In the genomic region with DNA sequence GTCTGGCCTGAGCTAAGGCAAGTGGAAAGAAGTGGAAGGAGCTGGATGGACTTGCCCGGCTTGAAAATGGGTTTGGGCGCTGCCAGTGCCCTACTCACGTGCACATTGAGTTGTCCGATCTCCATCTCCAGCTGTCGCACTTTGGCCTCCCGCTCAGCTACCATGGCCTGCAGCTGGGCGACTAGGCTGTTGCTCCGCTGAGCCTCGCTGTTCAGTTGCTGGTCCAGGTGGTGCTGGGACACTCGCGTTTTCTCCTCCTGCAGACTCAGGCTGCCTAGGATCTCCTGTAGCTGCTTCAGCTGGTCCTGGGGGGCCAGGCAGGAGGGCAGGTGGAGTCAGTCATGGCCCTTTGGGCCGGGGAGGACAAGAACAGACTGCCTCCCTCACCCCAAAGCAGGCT, we compare ENCODE assay signal across 22 cellular contexts. TPM values are rescaled to one million over a fixed set of nuclear protein-coding genes. Genes with fewer than 3 reads are reported as not detected.
"Had no signal": no experiment of that assay in that cellular context is flagged by ENCODE, and none has a peak within 500 bp of the region (broad histone marks: within the 10 kb centered on the region; RNA-seq: fewer than 3 reads in every experiment).

No MANE protein-coding gene starts in this region.

- H3K9me3 ChIP-seq: ascending aorta, breast epithelium, esophagus muscularis mucosa, pancreas, SK-N-SH, tibial artery, uterus had no signal

- H3K4me1 ChIP-seq: breast epithelium, pancreas, uterus had no signal

- H3K4me3 ChIP-seq: ascending aorta, breast epithelium, esophagus muscularis mucosa, hepatocyte, lung, neural progenitor cell, pancreas, tibial artery, uterus had no signal

- H3K27me3 ChIP-seq: ascending aorta, breast epithelium, esophagus muscularis mucosa, hepatocyte, neural progenitor cell, pancreas, tibial artery, uterus had no signal

- ATAC-seq: activated CD8-positive, alpha-beta T cell treated with anti-CD3 and anti-CD28 coated beads for 36 hours; activated naive CD8-positive, alpha-beta T cell treated with anti-CD3 and anti-CD28 coated beads, Interleukin-2, amount 50 U/mL, for 24 hours; pancreas; stimulated activated memory B cell treated with anti-CD40 and anti-IgM and Interleukin-4, amounts not matched to agents 10 μg/mL and 1 μg/mL and 100 μg/mL, for 72 hours had no signal

- DNase-seq: activated CD4-positive, CD25-positive, alpha-beta regulatory T cell treated with anti-CD3 and anti-CD28 coated beads, Interleukin-2, amount 50 U/mL, for 72 hours; activated CD8-positive, alpha-beta T cell treated with anti-CD3 and anti-CD28 coated beads for 36 hours; activated naive CD4-positive, alpha-beta T cell treated with anti-CD3 and anti-CD28 coated beads for 36 hours; activated naive CD8-positive, alpha-beta T cell treated with anti-CD3 and anti-CD28 coated beads, Interleukin-2, amount 50 U/mL, for 24 hours; kidney glomerular epithelial cell; naive B cell; pancreas; SK-N-SH; T-helper 1 cell; T1000; tibial artery; uterus had no signal

- H3K27ac ChIP-seq: ascending aorta, breast epithelium, esophagus muscularis mucosa, hepatocyte, neural progenitor cell, pancreas, tibial artery, uterus had no signal

- H3K36me3 ChIP-seq: ascending aorta, breast epithelium, esophagus muscularis mucosa, neural progenitor cell, pancreas, tibial artery, uterus had no signal

RNA-seq across cellular contexts. Expression of gene HHATL, which starts 33.0 kb away (rescaled TPM):
- total RNA-seq: activated CD8-positive, alpha-beta T cell treated with anti-CD3 and anti-CD28 coated beads for 36 hours; activated naive CD4-positive, alpha-beta T cell treated with anti-CD3 and anti-CD28 coated beads for 36 hours; ascending aorta; chondrocyte; glomerular endothelial cell; hepatocyte; mononuclear cell had no signal

RNA-seq across cellular contexts. Expression of gene KLHL40, which starts 50.3 kb away (rescaled TPM):
- total RNA-seq: activated CD8-positive, alpha-beta T cell treated with anti-CD3 and anti-CD28 coated beads for 36 hours; activated naive CD4-positive, alpha-beta T cell treated with anti-CD3 and anti-CD28 coated beads for 36 hours; ascending aorta; breast epithelium; chondrocyte; glomerular endothelial cell; hepatocyte; lung; mononuclear cell; pancreas; uterus had no signal
